ENCODE assay signal across 16 cellular contexts in the genomic region with DNA sequence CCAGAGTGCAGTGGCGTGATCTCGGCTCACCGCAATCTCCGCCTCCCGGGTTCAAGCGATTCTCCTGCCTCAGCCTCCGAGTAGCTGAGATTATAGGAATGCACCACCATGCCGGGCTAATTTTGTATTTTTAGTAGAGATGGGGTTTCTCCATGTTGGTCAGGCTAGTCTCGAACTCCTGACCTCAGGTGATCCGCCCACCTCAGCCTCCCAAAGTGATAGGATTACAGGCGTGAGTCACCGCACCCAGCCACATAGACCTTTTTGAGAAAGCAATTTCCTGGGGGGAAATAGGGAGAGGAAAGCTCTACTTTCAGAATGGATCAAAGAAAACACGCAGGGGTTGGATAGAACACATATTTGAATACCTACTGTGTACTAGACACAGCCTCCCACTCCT. TPM values are rescaled to one million over a fixed set of nuclear protein-coding genes. Genes with fewer than 3 reads are reported as not detected.
DNase-seq lines count a peak whose midpoint lies in the region; ATAC-seq, FAIRE-seq and TF ChIP-seq lines count a peak whose summit lies in the region.
"Not testable (repeated sequence)": the region's sequence is repeated elsewhere in the genome, so short reads cannot be mapped to it uniquely, and the experiment has no call there.
"Had no signal": no experiment of that assay in that cellular context is flagged by ENCODE, and none has a peak within 500 bp of the region (broad histone marks: within the 10 kb centered on the region; RNA-seq: fewer than 3 reads in every experiment).

No MANE protein-coding gene starts in this region.

- not testable (repeated sequence) for H3K4me3 Mint-ChIP-seq in CD4-positive, alpha-beta memory T cell; astrocyte (ENCODE audit: unreplicated experiment); naive thymus-derived CD8-positive, alpha-beta T cell

- peaks cover 30 to 42% of the 10 kb centered on the region in 2 donors for H3K36me3 Mint-ChIP-seq in CD4-positive, alpha-beta memory T cell
- H3K36me3 Mint-ChIP-seq in astrocyte (ENCODE audit: low read depth, unreplicated experiment): peaks cover 24% of the 10 kb centered on the region
- H3K36me3 Mint-ChIP-seq in naive thymus-derived CD8-positive, alpha-beta T cell: peaks cover 0 to 52% (median 12%) of the 10 kb centered on the region in 3 donors

- H4K20me1 ChIP-seq in astrocyte (ENCODE audit: insufficient read depth, low read length): not testable (repeated sequence)

- not testable (repeated sequence) for ATAC-seq in naive thymus-derived CD8-positive, alpha-beta T cell

- H3K4me2 ChIP-seq in astrocyte (ENCODE audit: low read length): not testable (repeated sequence)

- H3K9me3 Mint-ChIP-seq in CD4-positive, alpha-beta memory T cell; astrocyte (ENCODE audit: unreplicated experiment); naive thymus-derived CD8-positive, alpha-beta T cell: not testable (repeated sequence)

- H3K9ac ChIP-seq in astrocyte (ENCODE audit: low read length): not testable (repeated sequence)

- not testable (repeated sequence) for H3K27me3 ChIP-seq in CD4-positive, alpha-beta memory T cell (ENCODE audit: insufficient read depth, low read length); MG63; astrocyte (ENCODE audit: insufficient read depth, low read length)

- peak overlapping the region; percentile 59 to 95 (median 80) for H3K27ac Mint-ChIP-seq in CD4-positive, alpha-beta memory T cell
- H3K27ac Mint-ChIP-seq in astrocyte (ENCODE audit: unreplicated experiment): peak overlapping the region; percentile 43
- H3K27ac Mint-ChIP-seq in naive thymus-derived CD8-positive, alpha-beta T cell: peak overlapping the region in 9 of 10 donors; percentile 10 to 90 (median 57)

- H3K9me3 ChIP-seq in CD4-positive, alpha-beta memory T cell (ENCODE audit: control insufficient read depth in 1 of 2, low read length in 2 of 2); MG63; astrocyte (ENCODE audit: insufficient read depth, low read depth, low read length): not testable (repeated sequence)

- intact Hi-C loops in CD4-positive, alpha-beta memory T cell (cut with micrococcal nuclease): not testable (repeated sequence)

- H2AFZ ChIP-seq in astrocyte (ENCODE audit: low read depth, low read length): not testable (repeated sequence)

- H3K4me3 ChIP-seq in CD4-positive, alpha-beta memory T cell (ENCODE audit: low read length in 2 of 2); MG63; astrocyte (ENCODE audit: insufficient read depth, low read depth, low read length): not testable (repeated sequence)

- H3K4me1 Mint-ChIP-seq in CD4-positive, alpha-beta memory T cell; astrocyte (ENCODE audit: low read depth, unreplicated experiment); naive thymus-derived CD8-positive, alpha-beta T cell: not testable (repeated sequence)

- not testable (repeated sequence) for H3K27ac ChIP-seq in CD4-positive, alpha-beta memory T cell (ENCODE audit: low read depth, low read length); astrocyte (ENCODE audit: low read depth, low read length)

- H3K4me1 ChIP-seq in CD4-positive, alpha-beta memory T cell (ENCODE audit: insufficient read depth, low read length); astrocyte (ENCODE audit: insufficient read depth, low read length): not testable (repeated sequence)

- H3K36me3 ChIP-seq in CD4-positive, alpha-beta memory T cell (ENCODE audit: insufficient read depth, low read length): peaks cover 39% of the 10 kb centered on the region
- H3K36me3 ChIP-seq in MG63 (peaks cover 44% of the 10 kb centered on the region), astrocyte (ENCODE audit: insufficient read depth, low read length) (peaks cover 28% of the 10 kb centered on the region)

- not testable (repeated sequence) for H3K27me3 Mint-ChIP-seq in CD4-positive, alpha-beta memory T cell; astrocyte (ENCODE audit: low read depth, unreplicated experiment); naive thymus-derived CD8-positive, alpha-beta T cell

- not testable (repeated sequence) for TF ChIP-seq CTCF in astrocyte (IDR thresholded peaks at IDR 0.05; ENCODE audit: insufficient read depth, low read depth, low read length)

- CTCF ChIA-PET in CD4-positive, alpha-beta memory T cell (lab: Charles Lee; ENCODE audit: partially characterized antibody): not testable (repeated sequence)

- FAIRE-seq in astrocyte (lab: Jason Lieb, UNC): not testable (repeated sequence)

- POLR2A ChIA-PET in CD4-positive, alpha-beta memory T cell (lab: Charles Lee; ENCODE audit: partially characterized antibody): not testable (repeated sequence)
- POLR2A ChIA-PET in naive thymus-derived CD8-positive, alpha-beta T cell (lab: Charles Lee): interaction anchor here (0.7 kb wide), 1 partner anchor 106 kb away, joined by 3 read pairs; no protein-coding TSS in a partner anchor

- DNase-seq in CD4-positive, alpha-beta memory T cell; astrocyte (ENCODE audit: low read depth); naive thymus-derived CD8-positive, alpha-beta T cell: not testable (repeated sequence)
- DNase-seq in MG63: peak; percentile 10
- DNase-seq in activated CD8-positive, alpha-beta memory T cell treated with anti-CD3 and anti-CD28 coated beads for 24 hours: peak; percentile 56
- peak; percentile 7 for DNase-seq in stimulated activated CD8-positive, alpha-beta memory T cell treated with anti-CD3 and anti-CD28 coated beads, Interleukin-4, amount 100 ng/mL, for 24 hours (ENCODE audit: low read depth)

- H3K79me2 ChIP-seq in astrocyte (ENCODE audit: insufficient read depth, low read length): not testable (repeated sequence)

RNA-seq across cellular contexts. Expression of a gene that starts 0.4 kb away (rescaled TPM):
- not detected for total RNA-seq in CD4-positive, alpha-beta memory T cell
- not detected for polyA plus RNA-seq in CD4-positive, alpha-beta memory T cell
- total RNA-seq in MG63 (2014; rRNA removed; shearing (Covaris generic); ENCODE audit: low replicate concordance): not detected in 2 replicates
- total RNA-seq in astrocyte: not detected in 2 replicates
- total RNA-seq in naive thymus-derived CD8-positive, alpha-beta T cell: not detected
- polyA plus RNA-seq in naive thymus-derived CD8-positive, alpha-beta T cell: not detected
- total RNA-seq: body of pancreas, fibroblast of villous mesenchyme, H7, myocyte, PC-9, prostate gland, SJSA1, skeletal muscle tissue, WTC11 had no signal
- polyA plus RNA-seq: A549 had no signal

RNA-seq across cellular contexts. Expression of a gene that starts 13.9 kb away (rescaled TPM):
- total RNA-seq in CD4-positive, alpha-beta memory T cell: 100 to 1,000 TPM; 311 to 312 TPM
- 1,000 to 10,000 TPM in 1 of 2 donors, 100 to 1,000 TPM in 1; 860 to 1,209 TPM for polyA plus RNA-seq in CD4-positive, alpha-beta memory T cell
- 991 and 1,067 TPM in 2 replicates for total RNA-seq in MG63 (2014; rRNA removed; shearing (Covaris generic); ENCODE audit: low replicate concordance)
- 600 and 687 TPM in 2 replicates for total RNA-seq in astrocyte
- 100 to 1,000 TPM; 287 to 307 TPM for total RNA-seq in naive thymus-derived CD8-positive, alpha-beta T cell
- 1,000 to 10,000 TPM in 1 of 3 donors, 100 to 1,000 TPM in 2; 791 to 1,022 (median 805) TPM for polyA plus RNA-seq in naive thymus-derived CD8-positive, alpha-beta T cell

RNA-seq across cellular contexts. Expression of a gene that starts 15.0 kb away (rescaled TPM):
- 100 to 1,000 TPM; 180 to 189 TPM for total RNA-seq in CD4-positive, alpha-beta memory T cell
- polyA plus RNA-seq in CD4-positive, alpha-beta memory T cell: 10 to 100 TPM; 33.5 to 74.5 TPM
- total RNA-seq in MG63 (2014; rRNA removed; shearing (Covaris generic); ENCODE audit: low replicate concordance): 208 and 217 TPM in 2 replicates
- total RNA-seq in astrocyte: 203 and 218 TPM in 2 replicates
- total RNA-seq in naive thymus-derived CD8-positive, alpha-beta T cell: 100 to 1,000 TPM; 205 to 206 TPM
- polyA plus RNA-seq in naive thymus-derived CD8-positive, alpha-beta T cell: 10 to 100 TPM; 42.0 to 70.5 (median 54.8) TPM

RNA-seq across cellular contexts. Expression of a gene that starts 50.9 kb away (rescaled TPM):
- total RNA-seq in CD4-positive, alpha-beta memory T cell: under 1 TPM; 0.19 to 0.23 TPM
- polyA plus RNA-seq in CD4-positive, alpha-beta memory T cell: under 1 TPM in 1 of 2 donors, not detected in 1; 0.14 TPM
- not detected in 2 replicates for total RNA-seq in MG63 (2014; rRNA removed; shearing (Covaris generic); ENCODE audit: low replicate concordance)
- total RNA-seq in astrocyte: 0.07 TPM in 1 of 2 replicates, not detected in the other
- total RNA-seq in naive thymus-derived CD8-positive, alpha-beta T cell: under 1 TPM; 0.16 to 0.22 TPM
- under 1 TPM in 1 of 3 donors, not detected in 2; 0.06 TPM for polyA plus RNA-seq in naive thymus-derived CD8-positive, alpha-beta T cell
- total RNA-seq: body of pancreas, PC-9, SJSA1 had no signal
- polyA plus RNA-seq: A549 had no signal
